Comparison of ENCODE assay signal across 15 cellular contexts in the genomic region with DNA sequence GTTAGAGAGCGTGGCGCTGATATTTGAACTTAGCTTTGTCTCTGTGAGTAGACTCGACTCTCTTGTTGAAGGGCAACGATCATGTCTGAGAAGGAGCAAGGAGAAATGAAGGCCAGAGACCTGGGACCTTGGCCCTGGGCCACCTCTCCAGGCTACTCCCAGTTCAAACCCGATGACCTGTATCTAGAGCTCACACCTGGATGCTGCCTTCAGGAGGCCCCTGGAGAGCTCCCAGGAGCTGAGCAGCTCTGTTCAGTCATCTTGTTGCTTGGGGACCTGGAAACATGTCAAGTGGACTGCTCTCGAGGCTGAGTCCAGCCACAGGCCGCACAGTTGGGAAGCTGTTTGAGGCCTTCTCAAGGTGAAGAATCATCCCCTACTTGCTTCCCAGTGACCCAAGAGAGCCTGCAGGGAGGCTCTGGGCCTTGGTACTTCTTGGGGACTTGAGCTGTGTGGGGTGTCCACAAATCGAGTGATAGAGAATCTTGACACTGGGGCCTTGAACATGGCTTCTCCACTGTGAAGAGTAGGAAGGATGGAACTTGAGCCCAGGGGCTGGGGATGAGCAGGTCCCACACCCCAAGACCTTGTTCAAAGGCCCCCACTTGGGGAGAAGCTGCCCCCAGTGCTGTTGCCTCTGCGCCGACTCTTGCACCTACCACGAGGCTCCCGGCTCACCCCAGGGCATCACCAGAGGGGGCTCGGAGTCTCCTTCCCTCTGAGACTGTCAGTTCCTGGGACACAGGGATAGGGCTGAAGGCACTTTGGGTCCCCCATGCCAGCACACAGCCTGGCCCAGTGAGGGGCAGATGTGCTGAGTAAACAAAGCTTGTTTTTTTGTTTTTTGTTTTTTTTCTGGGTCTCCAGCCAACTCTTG.
A peak's percentile ranks its signal among the peaks of the same experiment; 100 is the strongest.
DNase-seq lines count a peak whose midpoint lies in the region; ATAC-seq and TF ChIP-seq lines count a peak whose summit lies in the region.
"Had no signal": no experiment of that assay in that cellular context is flagged by ENCODE, and none has a peak within 500 bp of the region (broad histone marks: within the 10 kb centered on the region; RNA-seq: fewer than 3 reads in every experiment).

No MANE protein-coding gene starts in this region.

- H3K27me3 Mint-ChIP-seq in endodermal cell (ENCODE audit: insufficient read depth) (no peaks in the 10 kb centered on the region), osteocyte (ENCODE audit: unreplicated experiment) (peaks cover 4% of the 10 kb centered on the region)

- H3K4me3 ChIP-seq in endodermal cell (ENCODE audit: low read length) (no peak overlapping the region), vagina (no peak overlapping the region)
- H3K4me3 ChIP-seq: BLaER1 had no signal

- H3K9me3 ChIP-seq in endodermal cell (ENCODE audit: control insufficient read depth, low read length) (no peaks in the 10 kb centered on the region), vagina (no peaks in the 10 kb centered on the region)
- H3K9me3 ChIP-seq: BLaER1, Caco-2 had no signal

- TF ChIP-seq POLR2A in vagina (IDR thresholded peaks at IDR 0.05), result no peak

- no peak overlapping the region for H3K9ac ChIP-seq in endodermal cell (ENCODE audit: extremely low read depth, low read length, poor library complexity, severe bottlenecking)
- H3K9ac ChIP-seq: BLaER1 had no signal

- H3K27ac Mint-ChIP-seq in endodermal cell (no peak overlapping the region), osteocyte (ENCODE audit: unreplicated experiment) (no peak overlapping the region)
- H3K27ac Mint-ChIP-seq: CD8-positive, alpha-beta memory T cell had no signal

- H3K9me3 Mint-ChIP-seq in endodermal cell (no peaks in the 10 kb centered on the region), osteocyte (ENCODE audit: unreplicated experiment) (no peaks in the 10 kb centered on the region)
- H3K9me3 Mint-ChIP-seq: CD8-positive, alpha-beta memory T cell had no signal

- no peaks in the 10 kb centered on the region for H3K36me3 Mint-ChIP-seq in endodermal cell (ENCODE audit: low read depth)
- H3K36me3 Mint-ChIP-seq in osteocyte (ENCODE audit: unreplicated experiment), result no peaks in the 10 kb centered on the region
- H3K36me3 Mint-ChIP-seq: CD8-positive, alpha-beta memory T cell had no signal

- H3K4me3 Mint-ChIP-seq in endodermal cell (no peak overlapping the region), osteocyte (ENCODE audit: unreplicated experiment) (no peak overlapping the region)
- H3K4me3 Mint-ChIP-seq: CD8-positive, alpha-beta memory T cell had no signal

- ATAC-seq in GM18873 (IDR thresholded peaks at IDR 0.05; ENCODE audit: low FRiP score, unreplicated experiment), result no peak
- ATAC-seq: HCT116 had no signal

- H3K4me1 ChIP-seq in endodermal cell (ENCODE audit: control insufficient read depth, insufficient read depth, low read length), result no peaks in the 10 kb centered on the region
- no peaks in the 10 kb centered on the region for H3K4me1 ChIP-seq in vagina

- no peaks in the 10 kb centered on the region for H3K27me3 ChIP-seq in endodermal cell (ENCODE audit: control insufficient read depth, insufficient read depth, low read length, poor library complexity, severe bottlenecking)
- no peaks in the 10 kb centered on the region for H3K27me3 ChIP-seq in vagina
- H3K27me3 ChIP-seq: BLaER1 had no signal

- H3K4me1 Mint-ChIP-seq in endodermal cell, result no peaks in the 10 kb centered on the region
- no peaks in the 10 kb centered on the region for H3K4me1 Mint-ChIP-seq in osteocyte (ENCODE audit: unreplicated experiment)
- H3K4me1 Mint-ChIP-seq: CD8-positive, alpha-beta memory T cell had no signal

- TF ChIP-seq CTCF in endodermal cell (conservative IDR thresholded peaks at IDR 0.05) (no peak), osteocyte (IDR thresholded peaks at IDR 0.05) (no peak), vagina (IDR thresholded peaks at IDR 0.05) (no peak)

- WGBS in endodermal cell (ENCODE audit: insufficient coverage in 1 of 2, insufficient read length in 1 of 2), 2 experiments, result 93 to 96% methylated on average over 11 to 13 of the region's 13 CpGs

- H3K36me3 ChIP-seq in endodermal cell (ENCODE audit: control insufficient read depth, insufficient read depth, low read length) (no peaks in the 10 kb centered on the region), vagina (no peaks in the 10 kb centered on the region)
- H3K36me3 ChIP-seq: BLaER1 had no signal

- peak; percentile 24 for DNase-seq in activated CD8-positive, alpha-beta memory T cell treated with anti-CD3 and anti-CD28 coated beads for 24 hours
- DNase-seq in activated CD8-positive, alpha-beta memory T cell treated with anti-CD3 and anti-CD28 coated beads, Interleukin-2, amount 50 U/mL, for 48 hours, result no peak
- DNase-seq in endodermal cell, result peak; percentile 35
- DNase-seq in osteocyte (ENCODE audit: extremely low spot score, unreplicated experiment), result peak; percentile 80
- DNase-seq in vagina (ENCODE audit: extremely low spot score in 2 of 2), result peak; percentile 70 to 77
- no peak for DNase-seq in activated naive CD4-positive, alpha-beta T cell treated with Interleukin-2 at 50 U/mL for 16 hours
- DNase-seq: 8988T; AML-193; Caco-2; CD8-positive, alpha-beta memory T cell; DMS53; GF-D8 had no signal

- intact Hi-C loops in vagina (cut with DNase I), result no loop called here

- H3K27ac ChIP-seq in endodermal cell (ENCODE audit: low read depth, low read length) (no peak overlapping the region), vagina (no peak overlapping the region)
- H3K27ac ChIP-seq: BLaER1 had no signal

Comparison
In these comparisons a context has a peak if more than half of its experiments do, and no peak if none do; other contexts are left out.
1. DNase-seq: peak in activated CD8-positive, alpha-beta memory T cell treated with anti-CD3 and anti-CD28 coated beads for 24 hours (single experiment), endodermal cell (single experiment), osteocyte (single experiment) and vagina (2 of 2); none in activated CD8-positive, alpha-beta memory T cell treated with anti-CD3 and anti-CD28 coated beads, Interleukin-2, amount 50 U/mL, for 48 hours (single experiment) and activated naive CD4-positive, alpha-beta T cell treated with Interleukin-2 at 50 U/mL for 16 hours (single experiment).